Comparison of ENCODE assay signal across 1 cellular context in the genomic region with DNA sequence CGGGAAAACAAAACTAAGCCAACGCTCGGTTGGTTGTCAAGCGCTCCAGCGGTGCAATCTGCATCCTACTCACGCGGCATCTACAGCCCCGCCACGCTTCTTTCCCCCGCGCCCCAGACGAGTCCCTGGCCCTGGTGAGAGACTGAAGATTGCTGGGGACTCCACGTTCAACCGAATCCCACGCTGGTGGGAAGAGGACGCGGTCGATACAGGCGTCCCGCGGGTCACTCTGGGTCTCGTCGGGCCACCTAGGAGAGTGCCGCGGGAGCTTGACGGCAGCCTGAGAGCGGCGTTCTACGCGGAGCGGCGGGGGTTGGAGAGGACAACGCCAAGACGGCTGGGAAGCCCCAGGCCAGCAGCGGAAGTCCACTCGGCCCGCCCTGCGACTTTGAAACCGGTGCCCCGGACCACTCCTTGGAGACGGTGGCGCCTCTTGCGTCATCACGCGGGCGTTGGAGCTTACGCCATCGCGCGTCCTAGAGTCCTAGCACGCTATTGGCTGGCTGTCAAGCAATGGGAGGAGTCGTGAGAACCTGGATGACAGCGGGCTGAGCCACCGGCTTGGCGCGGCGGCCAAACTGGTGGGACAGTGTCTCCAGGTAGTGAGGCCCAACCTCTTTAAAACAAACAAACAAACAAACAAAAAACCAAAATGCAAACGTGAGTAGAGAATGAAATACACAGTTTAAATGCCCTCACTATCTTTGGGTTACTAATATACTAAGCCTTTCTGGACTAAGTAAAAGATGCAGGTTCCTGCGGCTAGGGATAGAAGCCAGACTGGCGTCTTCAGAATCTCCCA.
TF ChIP-seq lines count a peak whose summit lies in the region.

A gene (minus strand): TSS at position 367 of the 802 bp plus-strand sequence. CDS start 436 bp downstream, outside the sequence.

TF ChIP-seq in HepG2, 621 proteins besides CTCF, POLR2A, EP300 and RAD21 (continued from another document and continues in another):
- TF ChIP-seq, protein P1, sequence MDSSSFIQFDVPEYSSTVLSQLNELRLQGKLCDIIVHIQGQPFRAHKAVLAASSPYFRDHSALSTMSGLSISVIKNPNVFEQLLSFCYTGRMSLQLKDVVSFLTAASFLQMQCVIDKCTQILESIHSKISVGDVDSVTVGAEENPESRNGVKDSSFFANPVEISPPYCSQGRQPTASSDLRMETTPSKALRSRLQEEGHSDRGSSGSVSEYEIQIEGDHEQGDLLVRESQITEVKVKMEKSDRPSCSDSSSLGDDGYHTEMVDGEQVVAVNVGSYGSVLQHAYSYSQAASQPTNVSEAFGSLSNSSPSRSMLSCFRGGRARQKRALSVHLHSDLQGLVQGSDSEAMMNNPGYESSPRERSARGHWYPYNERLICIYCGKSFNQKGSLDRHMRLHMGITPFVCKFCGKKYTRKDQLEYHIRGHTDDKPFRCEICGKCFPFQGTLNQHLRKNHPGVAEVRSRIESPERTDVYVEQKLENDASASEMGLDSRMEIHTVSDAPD (CRISPR knock-in tag; IDR thresholded peaks at IDR 0.05): peak; percentile 72
- TF ChIP-seq ZNF333 (CRISPR knock-in tag; IDR thresholded peaks at IDR 0.05; ENCODE audit: borderline replicate concordance) (0 out of 2 replicates have a peak, but pooled peaks have one; percentile 60), MTA3 (CRISPR knock-in tag; IDR thresholded peaks at IDR 0.05) (no peak), ATAD3A (CRISPR knock-in tag; IDR thresholded peaks at IDR 0.05) (no peak), FOXA1 (IDR thresholded peaks at IDR 0.05) (no peak), FOXA1 (CRISPR knock-in tag; IDR thresholded peaks at IDR 0.05) (no peak; the same call in 1 of the 2 replicates), ZNF230 (CRISPR knock-in tag; IDR thresholded peaks at IDR 0.05) (peak; percentile 88; the same call in 1 of the 2 replicates), SETDB1 (CRISPR knock-in tag; IDR thresholded peaks at IDR 0.05; ENCODE audit: borderline replicate concordance) (no peak), HES4 (CRISPR knock-in tag; IDR thresholded peaks at IDR 0.05; ENCODE audit: borderline replicate concordance) (no peak), RBFOX2 (IDR thresholded peaks at IDR 0.05; ENCODE audit: low read depth, low read length) (peak; percentile 76), BORCS8-MEF2B (CRISPR knock-in tag; IDR thresholded peaks at IDR 0.05) (peak; percentile 83), U2AF1 (optimal IDR thresholded peaks at IDR 0.05; ENCODE audit: low read depth, low read length) (no peak), ZNF615 (CRISPR knock-in tag; IDR thresholded peaks at IDR 0.05; ENCODE audit: borderline replicate concordance) (peak; percentile 53; the same call in 1 of the 2 replicates), MBNL3 (CRISPR knock-in tag; conservative IDR thresholded peaks at IDR 0.05) (no peak), NRL (CRISPR knock-in tag; IDR thresholded peaks at IDR 0.05; ENCODE audit: borderline replicate concordance) (peak; percentile 38; the same call in 1 of the 2 replicates), RFXAP (CRISPR knock-in tag; IDR thresholded peaks at IDR 0.05; ENCODE audit: borderline replicate concordance) (peak; percentile 65; the same call in 1 of the 2 replicates), KDM3A (CRISPR knock-in tag; IDR thresholded peaks at IDR 0.05; ENCODE audit: low read depth) (0 out of 2 replicates have a peak, but pooled peaks have one; percentile 58), ZNF83 (CRISPR knock-in tag; IDR thresholded peaks at IDR 0.05; ENCODE audit: borderline replicate concordance) (no peak), THYN1 (CRISPR knock-in tag; IDR thresholded peaks at IDR 0.05; ENCODE audit: borderline replicate concordance, low read depth) (no peak), HMG20B (CRISPR knock-in tag; conservative IDR thresholded peaks at IDR 0.05) (no peak), SCMH1 (CRISPR knock-in tag; IDR thresholded peaks at IDR 0.05; ENCODE audit: borderline replicate concordance) (no peak), SNRNP70 (IDR thresholded peaks at IDR 0.05; ENCODE audit: low read depth, low read length) (no peak), PPARG (CRISPR knock-in tag; conservative IDR thresholded peaks at IDR 0.05) (no peak), MEIS2 (CRISPR knock-in tag; IDR thresholded peaks at IDR 0.05) (no peak), MAFK (conservative IDR thresholded peaks at IDR 0.05 in 1 of 2, IDR thresholded peaks at IDR 0.05 in 1 of 2; ENCODE audit: low read length in 2 of 2) (no peak), MED13 (CRISPR knock-in tag; IDR thresholded peaks at IDR 0.05) (no peak), ZNF878 (CRISPR knock-in tag; IDR thresholded peaks at IDR 0.05) (peak; percentile 44; the same call in 1 of the 2 replicates), ESRRA (CRISPR knock-in tag; IDR thresholded peaks at IDR 0.05; ENCODE audit: low read depth) (0 out of 2 replicates have a peak, but pooled peaks have one; percentile 17), HNRNPLL (IDR thresholded peaks at IDR 0.05; ENCODE audit: low read depth, low read length, poor library complexity, severe bottlenecking) (peak; percentile 71), ATF1 (CRISPR knock-in tag; IDR thresholded peaks at IDR 0.05) (peak; percentile 92), SYNCRIP (IDR thresholded peaks at IDR 0.05; ENCODE audit: insufficient read depth, low read depth, low read length) (no peak), ZNF558 (CRISPR knock-in tag; IDR thresholded peaks at IDR 0.05; ENCODE audit: borderline replicate concordance) (peak; percentile 78; the same call in 1 of the 2 replicates), ARHGAP35 (CRISPR knock-in tag; IDR thresholded peaks at IDR 0.05; ENCODE audit: borderline replicate concordance) (no peak; the same call in 1 of the 2 replicates), ZNF335 (CRISPR knock-in tag; IDR thresholded peaks at IDR 0.05) (no peak), NR2F1 (CRISPR knock-in tag; IDR thresholded peaks at IDR 0.05) (no peak), MIXL1 (CRISPR knock-in tag; IDR thresholded peaks at IDR 0.05) (peak; percentile 58; the same call in 1 of the 2 replicates), TCF12 (IDR thresholded peaks at IDR 0.05) (no peak), TCF12 (CRISPR knock-in tag; IDR thresholded peaks at IDR 0.05) (peak; percentile 52; the same call in 1 of the 2 replicates), ZNF292 (CRISPR knock-in tag; IDR thresholded peaks at IDR 0.05; ENCODE audit: borderline replicate concordance, low read depth) (peak; percentile 81), POLR2AphosphoS5 (IDR thresholded peaks at IDR 0.05; ENCODE audit: low read depth, low read length) (peak; percentile 56), FIP1L1 (IDR thresholded peaks at IDR 0.05; ENCODE audit: borderline replicate concordance, insufficient read depth, low read depth, low read length) (no peak), NCOA2 (CRISPR knock-in tag; IDR thresholded peaks at IDR 0.05) (0 out of 2 replicates have a peak, but pooled peaks have one; percentile 24), WIZ (CRISPR knock-in tag; IDR thresholded peaks at IDR 0.05) (no peak)
- TF ChIP-seq, protein P2, sequence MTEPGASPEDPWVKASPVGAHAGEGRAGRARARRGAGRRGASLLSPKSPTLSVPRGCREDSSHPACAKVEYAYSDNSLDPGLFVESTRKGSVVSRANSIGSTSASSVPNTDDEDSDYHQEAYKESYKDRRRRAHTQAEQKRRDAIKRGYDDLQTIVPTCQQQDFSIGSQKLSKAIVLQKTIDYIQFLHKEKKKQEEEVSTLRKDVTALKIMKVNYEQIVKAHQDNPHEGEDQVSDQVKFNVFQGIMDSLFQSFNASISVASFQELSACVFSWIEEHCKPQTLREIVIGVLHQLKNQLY (CRISPR knock-in tag; IDR thresholded peaks at IDR 0.05): no peak
- TF ChIP-seq, protein P3, sequence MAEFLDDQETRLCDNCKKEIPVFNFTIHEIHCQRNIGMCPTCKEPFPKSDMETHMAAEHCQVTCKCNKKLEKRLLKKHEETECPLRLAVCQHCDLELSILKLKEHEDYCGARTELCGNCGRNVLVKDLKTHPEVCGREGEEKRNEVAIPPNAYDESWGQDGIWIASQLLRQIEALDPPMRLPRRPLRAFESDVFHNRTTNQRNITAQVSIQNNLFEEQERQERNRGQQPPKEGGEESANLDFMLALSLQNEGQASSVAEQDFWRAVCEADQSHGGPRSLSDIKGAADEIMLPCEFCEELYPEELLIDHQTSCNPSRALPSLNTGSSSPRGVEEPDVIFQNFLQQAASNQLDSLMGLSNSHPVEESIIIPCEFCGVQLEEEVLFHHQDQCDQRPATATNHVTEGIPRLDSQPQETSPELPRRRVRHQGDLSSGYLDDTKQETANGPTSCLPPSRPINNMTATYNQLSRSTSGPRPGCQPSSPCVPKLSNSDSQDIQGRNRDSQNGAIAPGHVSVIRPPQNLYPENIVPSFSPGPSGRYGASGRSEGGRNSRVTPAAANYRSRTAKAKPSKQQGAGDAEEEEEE (CRISPR knock-in tag; IDR thresholded peaks at IDR 0.05; ENCODE audit: borderline replicate concordance): no peak
- TF ChIP-seq, protein P4, sequence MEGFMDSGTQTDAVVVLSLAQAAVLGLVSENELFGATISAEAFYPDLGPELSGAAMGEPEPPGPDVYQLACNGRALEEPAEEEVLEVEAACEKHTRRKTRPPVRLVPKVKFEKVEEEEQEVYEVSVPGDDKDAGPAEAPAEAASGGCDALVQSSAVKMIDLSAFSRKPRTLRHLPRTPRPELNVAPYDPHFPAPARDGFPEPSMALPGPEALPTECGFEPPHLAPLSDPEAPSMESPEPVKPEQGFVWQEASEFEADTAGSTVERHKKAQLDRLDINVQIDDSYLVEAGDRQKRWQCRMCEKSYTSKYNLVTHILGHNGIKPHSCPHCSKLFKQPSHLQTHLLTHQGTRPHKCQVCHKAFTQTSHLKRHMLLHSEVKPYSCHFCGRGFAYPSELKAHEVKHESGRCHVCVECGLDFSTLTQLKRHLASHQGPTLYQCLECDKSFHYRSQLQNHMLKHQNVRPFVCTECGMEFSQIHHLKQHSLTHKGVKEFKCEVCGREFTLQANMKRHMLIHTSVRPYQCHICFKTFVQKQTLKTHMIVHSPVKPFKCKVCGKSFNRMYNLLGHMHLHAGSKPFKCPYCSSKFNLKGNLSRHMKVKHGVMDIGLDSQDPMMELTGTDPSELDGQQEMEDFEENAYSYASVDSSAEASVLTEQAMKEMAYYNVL (CRISPR knock-in tag; IDR thresholded peaks at IDR 0.05; ENCODE audit: borderline replicate concordance): 0 out of 2 replicates have a peak, but pooled peaks have one; percentile 43
- TF ChIP-seq, protein P5, sequence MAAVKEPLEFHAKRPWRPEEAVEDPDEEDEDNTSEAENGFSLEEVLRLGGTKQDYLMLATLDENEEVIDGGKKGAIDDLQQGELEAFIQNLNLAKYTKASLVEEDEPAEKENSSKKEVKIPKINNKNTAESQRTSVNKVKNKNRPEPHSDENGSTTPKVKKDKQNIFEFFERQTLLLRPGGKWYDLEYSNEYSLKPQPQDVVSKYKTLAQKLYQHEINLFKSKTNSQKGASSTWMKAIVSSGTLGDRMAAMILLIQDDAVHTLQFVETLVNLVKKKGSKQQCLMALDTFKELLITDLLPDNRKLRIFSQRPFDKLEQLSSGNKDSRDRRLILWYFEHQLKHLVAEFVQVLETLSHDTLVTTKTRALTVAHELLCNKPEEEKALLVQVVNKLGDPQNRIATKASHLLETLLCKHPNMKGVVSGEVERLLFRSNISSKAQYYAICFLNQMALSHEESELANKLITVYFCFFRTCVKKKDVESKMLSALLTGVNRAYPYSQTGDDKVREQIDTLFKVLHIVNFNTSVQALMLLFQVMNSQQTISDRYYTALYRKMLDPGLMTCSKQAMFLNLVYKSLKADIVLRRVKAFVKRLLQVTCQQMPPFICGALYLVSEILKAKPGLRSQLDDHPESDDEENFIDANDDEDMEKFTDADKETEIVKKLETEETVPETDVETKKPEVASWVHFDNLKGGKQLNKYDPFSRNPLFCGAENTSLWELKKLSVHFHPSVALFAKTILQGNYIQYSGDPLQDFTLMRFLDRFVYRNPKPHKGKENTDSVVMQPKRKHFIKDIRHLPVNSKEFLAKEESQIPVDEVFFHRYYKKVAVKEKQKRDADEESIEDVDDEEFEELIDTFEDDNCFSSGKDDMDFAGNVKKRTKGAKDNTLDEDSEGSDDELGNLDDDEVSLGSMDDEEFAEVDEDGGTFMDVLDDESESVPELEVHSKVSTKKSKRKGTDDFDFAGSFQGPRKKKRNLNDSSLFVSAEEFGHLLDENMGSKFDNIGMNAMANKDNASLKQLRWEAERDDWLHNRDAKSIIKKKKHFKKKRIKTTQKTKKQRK (IDR thresholded peaks at IDR 0.05; ENCODE audit: low read length): no peak
- TF ChIP-seq, protein P6, sequence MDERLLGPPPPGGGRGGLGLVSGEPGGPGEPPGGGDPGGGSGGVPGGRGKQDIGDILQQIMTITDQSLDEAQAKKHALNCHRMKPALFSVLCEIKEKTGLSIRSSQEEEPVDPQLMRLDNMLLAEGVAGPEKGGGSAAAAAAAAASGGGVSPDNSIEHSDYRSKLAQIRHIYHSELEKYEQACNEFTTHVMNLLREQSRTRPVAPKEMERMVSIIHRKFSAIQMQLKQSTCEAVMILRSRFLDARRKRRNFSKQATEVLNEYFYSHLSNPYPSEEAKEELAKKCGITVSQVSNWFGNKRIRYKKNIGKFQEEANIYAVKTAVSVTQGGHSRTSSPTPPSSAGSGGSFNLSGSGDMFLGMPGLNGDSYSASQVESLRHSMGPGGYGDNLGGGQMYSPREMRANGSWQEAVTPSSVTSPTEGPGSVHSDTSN (CRISPR knock-in tag; IDR thresholded peaks at IDR 0.05): no peak
- TF ChIP-seq, protein P7, sequence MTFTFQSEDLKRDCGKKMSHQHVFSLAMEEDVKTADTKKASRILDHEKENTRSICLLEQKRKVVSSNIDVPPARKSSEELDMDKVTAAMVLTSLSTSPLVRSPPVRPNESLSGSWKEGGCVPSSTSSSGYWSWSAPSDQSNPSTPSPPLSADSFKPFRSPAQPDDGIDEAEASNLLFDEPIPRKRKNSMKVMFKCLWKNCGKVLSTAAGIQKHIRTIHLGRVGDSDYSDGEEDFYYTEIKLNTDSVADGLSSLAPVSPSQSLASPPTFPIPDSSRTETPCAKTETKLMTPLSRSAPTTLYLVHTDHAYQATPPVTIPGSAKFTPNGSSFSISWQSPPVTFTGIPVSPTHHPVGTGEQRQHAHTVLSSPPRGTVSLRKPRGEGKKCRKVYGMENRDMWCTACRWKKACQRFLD (CRISPR knock-in tag; IDR thresholded peaks at IDR 0.05; ENCODE audit: borderline replicate concordance): 0 out of 2 replicates have a peak, but pooled peaks have one; percentile 31
- TF ChIP-seq, protein P8, sequence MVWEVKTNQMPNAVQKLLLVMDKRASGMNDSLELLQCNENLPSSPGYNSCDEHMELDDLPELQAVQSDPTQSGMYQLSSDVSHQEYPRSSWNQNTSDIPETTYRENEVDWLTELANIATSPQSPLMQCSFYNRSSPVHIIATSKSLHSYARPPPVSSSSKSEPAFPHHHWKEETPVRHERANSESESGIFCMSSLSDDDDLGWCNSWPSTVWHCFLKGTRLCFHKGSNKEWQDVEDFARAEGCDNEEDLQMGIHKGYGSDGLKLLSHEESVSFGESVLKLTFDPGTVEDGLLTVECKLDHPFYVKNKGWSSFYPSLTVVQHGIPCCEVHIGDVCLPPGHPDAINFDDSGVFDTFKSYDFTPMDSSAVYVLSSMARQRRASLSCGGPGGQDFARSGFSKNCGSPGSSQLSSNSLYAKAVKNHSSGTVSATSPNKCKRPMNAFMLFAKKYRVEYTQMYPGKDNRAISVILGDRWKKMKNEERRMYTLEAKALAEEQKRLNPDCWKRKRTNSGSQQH (CRISPR knock-in tag; IDR thresholded peaks at IDR 0.05; ENCODE audit: low read depth): no peak
